8 cellular contexts compared by ENCODE assay signal in genomic region chr14:92105073-92105844, GRCh38. TPM values are rescaled to one million over a fixed set of nuclear protein-coding genes. Genes with fewer than 3 reads are reported as not detected.
DNase-seq lines count a peak whose midpoint lies in the region; ATAC-seq, FAIRE-seq and TF ChIP-seq lines count a peak whose summit lies in the region.

No MANE protein-coding gene starts in this region.

- no peaks in the 10 kb centered on the region for H3K27me3 Mint-ChIP-seq in T-cell

- no peaks in the 10 kb centered on the region for H3K27me3 ChIP-seq in foreskin keratinocyte
- no peaks in the 10 kb centered on the region for H3K27me3 ChIP-seq in rectal smooth muscle tissue (ENCODE audit: control insufficient read depth, insufficient read depth, low read length)

- H3K27ac Mint-ChIP-seq in T-cell = peak overlapping the region; percentile 93

- CTCF ChIA-PET in T-cell (lab: Charles Lee) = interaction anchor here in 1 of 2 donors (0.6 to 4.2 kb wide), 4 partner anchors 10 to 126 kb away, joined by 3 to 125 read pairs (median 10); partner anchors contain the start of genes CPSF2 and NDUFB1
- CTCF ChIA-PET in GM10248 (lab: Yijun Ruan, JAX) = interaction anchor here (1.1 to 5.8 kb wide), 6 partner anchors 10 to 247 kb away, joined by 3 to 134 read pairs (median 6); partner anchors contain the start of genes CPSF2 and NDUFB1

- TF ChIP-seq POLR2A in H54 (IDR thresholded peaks at IDR 0.05; ENCODE audit: low read depth, low read length) = no peak

- H3K36me3 Mint-ChIP-seq in T-cell = no peaks in the 10 kb centered on the region

- FAIRE-seq in H54 (lab: Jason Lieb, UNC) = peak; percentile 74

- H3K27ac ChIP-seq in foreskin keratinocyte (peak overlapping the region; percentile 94), rectal smooth muscle tissue (ENCODE audit: low read depth, low read length) (peak overlapping the region; percentile 95)

- peak overlapping the region; percentile 96 for H3K4me3 ChIP-seq in rectal smooth muscle tissue (ENCODE audit: low read length)

- DNase-seq in H54 (ENCODE audit: insufficient read length, low spot score) (no peak), T-cell (no peak), foreskin keratinocyte (no peak), hippocampal formation (lab: John Stamatoyannopoulos, UW) (no peak), GM10248 (ENCODE audit: extremely low spot score) (no peak)
- DNase-seq in activated CD8-positive, alpha-beta memory T cell treated with anti-CD3 and anti-CD28 coated beads, Interleukin-2, amount 50 U/mL, for 4 hours = no peak

- no peaks in the 10 kb centered on the region for H3K9me3 Mint-ChIP-seq in T-cell

- POLR2A ChIA-PET in T-cell (lab: Charles Lee) = interaction anchor here (0.6 to 1.2 kb wide), 3 partner anchors 65 to 1723 kb away, joined by 4 to 10 read pairs (median 5); partner anchors contain the start of gene TRIP11 (in 1 of the 2)
- POLR2A ChIA-PET in GM10248 (lab: Yijun Ruan, JAX) = interaction anchor here (1.3 kb wide), 1 partner anchor 17 kb away, joined by 8 read pairs; the partner anchor contains the start of gene CPSF2

- H3K4me3 Mint-ChIP-seq in T-cell = peak overlapping the region; percentile 90 to 99 (median 96)

- H3K4me1 ChIP-seq in foreskin keratinocyte (peaks cover 9% of the 10 kb centered on the region), rectal smooth muscle tissue (ENCODE audit: control insufficient read depth, insufficient read depth, low read length) (peaks cover 4% of the 10 kb centered on the region)

- no peak overlapping the region for H3K9ac ChIP-seq in rectal smooth muscle tissue (ENCODE audit: low read length)

- ATAC-seq in T-cell (replicated peaks in 1 of 4) (no peak), foreskin keratinocyte (no peak), GM19397 (IDR thresholded peaks at IDR 0.05; ENCODE audit: unreplicated experiment) (no peak)

- no peak for TF ChIP-seq CTCF in foreskin keratinocyte (conservative IDR thresholded peaks at IDR 0.05)
- no peak for TF ChIP-seq CTCF in GM10248 (IDR thresholded peaks at IDR 0.05; ENCODE audit: control extremely low read depth, extremely low read depth, low read depth, missing control alignments)

- no peaks in the 10 kb centered on the region for H3K36me3 ChIP-seq in rectal smooth muscle tissue (ENCODE audit: control insufficient read depth, insufficient read depth, low read length)

- H3K4me1 Mint-ChIP-seq in T-cell = peaks cover 58 to 63% (median 61%) of the 10 kb centered on the region in 3 donors

RNA-seq across cellular contexts. Expression of gene ATXN3, which starts 1.1 kb away (rescaled TPM):
- total RNA-seq in T-cell (10 to 100 TPM; 31.0 to 50.2 (median 41.8) TPM), foreskin keratinocyte (19.7 and 29.7 TPM in 2 replicates)
- polyA plus RNA-seq in foreskin keratinocyte = 11.0 and 15.3 TPM in 2 replicates

RNA-seq across cellular contexts. Expression of gene NDUFB1, which starts 16.2 kb away (rescaled TPM):
- total RNA-seq in T-cell (10 to 100 TPM; 40.1 to 81.1 (median 75.0) TPM), foreskin keratinocyte (209 and 234 TPM in 2 replicates)
- polyA plus RNA-seq in foreskin keratinocyte = 335 and 337 TPM in 2 replicates

RNA-seq across cellular contexts. Expression of gene CPSF2, which starts 16.5 kb away (rescaled TPM):
- total RNA-seq in T-cell (10 to 100 TPM; 27.6 to 57.4 (median 45.5) TPM), foreskin keratinocyte (63.8 and 66.0 TPM in 2 replicates)
- polyA plus RNA-seq in foreskin keratinocyte = 18.9 and 25.1 TPM in 2 replicates
